In the genomic region with DNA sequence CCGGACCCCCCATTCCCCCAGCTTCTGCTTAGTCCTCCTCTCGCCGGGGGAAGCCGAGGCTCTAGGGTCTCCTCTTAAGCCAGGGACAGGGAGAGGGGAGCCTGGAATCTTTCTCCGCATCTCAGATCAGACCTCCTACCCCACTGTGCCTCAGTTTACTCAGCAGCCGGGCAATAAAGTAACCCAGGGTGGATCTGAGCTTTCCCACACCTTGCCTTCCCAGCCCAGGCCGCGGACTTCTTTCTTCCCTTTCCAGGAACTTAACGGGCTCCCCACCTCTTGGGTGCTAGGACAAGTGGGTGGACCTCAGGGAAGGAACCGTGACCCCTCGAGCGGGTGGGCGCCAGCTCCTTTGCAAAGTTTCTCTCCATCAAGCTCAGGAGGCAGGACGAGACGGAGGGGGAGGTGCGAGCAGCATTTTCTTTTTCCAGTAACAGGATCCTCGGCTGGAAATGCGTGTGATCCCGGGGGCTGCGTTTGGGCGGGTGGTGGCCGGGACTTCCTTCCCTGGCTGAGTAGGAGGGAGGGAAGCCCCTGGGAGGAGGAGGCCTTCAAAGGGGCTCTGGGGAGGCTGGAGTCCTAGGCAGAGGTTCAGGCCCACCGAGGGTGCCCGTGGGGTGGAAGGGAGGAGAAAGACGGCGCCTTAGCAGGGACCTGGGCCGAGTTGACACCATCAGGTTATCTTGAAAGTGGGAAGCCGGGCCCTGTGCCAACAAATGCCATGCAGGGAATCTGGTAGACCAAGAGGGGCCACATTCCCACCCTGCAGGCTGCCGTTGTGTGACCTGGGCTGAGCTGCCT, we compare ENCODE assay signal across 8 cellular contexts. TPM values are rescaled to one million over a fixed set of nuclear protein-coding genes. Genes with fewer than 3 reads are reported as not detected.
DNase-seq lines count a peak whose midpoint lies in the region; ATAC-seq, FAIRE-seq and TF ChIP-seq lines count a peak whose summit lies in the region.

No MANE protein-coding gene starts in this region.

- H3K36me3 ChIP-seq in kidney (ENCODE audit: control insufficient read depth in 1 of 2, insufficient read depth in 2 of 2, low read length in 2 of 2): peaks cover 0 to 3% of the 10 kb centered on the region in 2 donors
- H3K36me3 ChIP-seq in stomach smooth muscle (ENCODE audit: control insufficient read depth in 2 of 2, insufficient read depth in 2 of 2, low read length in 2 of 2): peaks cover 0 to 3% of the 10 kb centered on the region in 2 donors

- H3K4me3 ChIP-seq in LNCaP clone FGC (ENCODE audit: low read depth, low read length): peak overlapping the region; percentile 63
- peak overlapping the region; percentile 63 to 81 for H3K4me3 ChIP-seq in kidney (ENCODE audit: low read length in 2 of 2)
- peak overlapping the region; percentile 76 to 77 for H3K4me3 ChIP-seq in stomach smooth muscle (ENCODE audit: low read length in 2 of 2)

- peaks cover 42 to 44% of the 10 kb centered on the region in 2 donors for H3K4me1 ChIP-seq in kidney (ENCODE audit: control insufficient read depth in 1 of 2, insufficient read depth in 1 of 2, low read depth in 1 of 2, low read length in 2 of 2)
- H3K4me1 ChIP-seq in stomach smooth muscle (ENCODE audit: control insufficient read depth, insufficient read depth, low read length): peaks cover 64% of the 10 kb centered on the region

- no peak for TF ChIP-seq CTCF in LNCaP clone FGC (IDR thresholded peaks at IDR 0.05; ENCODE audit: control insufficient read depth, extremely low read depth, insufficient read depth)
- no peak for TF ChIP-seq CTCF in kidney (IDR thresholded peaks at IDR 0.05; ENCODE audit: borderline replicate concordance, extremely low read depth, insufficient read depth)

- FAIRE-seq in kidney (lab: Jason Lieb, UNC): no peak

- peak overlapping the region; percentile 70 to 71 for H3K27ac ChIP-seq in kidney (ENCODE audit: low read depth in 2 of 2, low read length in 2 of 2)
- peak overlapping the region; percentile 58 for H3K27ac ChIP-seq in stomach smooth muscle (ENCODE audit: low read length)

- H3K9ac ChIP-seq in kidney (ENCODE audit: low read length in 2 of 2) (peak overlapping the region; percentile 81 to 91), stomach smooth muscle (ENCODE audit: low read length in 2 of 2) (peak overlapping the region; percentile 58 to 77)

- no peaks in the 10 kb centered on the region for H3K27me3 ChIP-seq in stomach smooth muscle (ENCODE audit: control insufficient read depth in 1 of 2, insufficient read depth in 2 of 2, low read length in 2 of 2)

- H3K9me3 ChIP-seq in kidney (ENCODE audit: control insufficient read depth in 1 of 2, low read length in 2 of 2): no peaks in the 10 kb centered on the region
- no peaks in the 10 kb centered on the region for H3K9me3 ChIP-seq in stomach smooth muscle (ENCODE audit: control insufficient read depth in 2 of 2, low read length in 2 of 2)

- DNase-seq in LNCaP clone FGC (ENCODE audit: low read depth) (no peak), astrocyte of the hippocampus (ENCODE audit: low read depth, low spot score) (peak; percentile 50), kidney (peak; percentile 83), foreskin melanocyte (no peak)
- no peak for DNase-seq in stimulated activated CD4-positive, alpha-beta T cell treated with anti-CD3 and anti-CD28 coated beads, Interleukin-4, amount 100 ng/mL, for 4 hours
- no peak for DNase-seq in activated naive CD4-positive, alpha-beta T cell (lab: John Stamatoyannopoulos, UW)

- no peak for ATAC-seq in GM21367 (IDR thresholded peaks at IDR 0.05; ENCODE audit: unreplicated experiment)

- intact Hi-C loops in kidney (cut with DNase I): no loop called here

RNA-seq across cellular contexts. Expression of a gene that starts 0.8 kb away (rescaled TPM):
- total RNA-seq in kidney: 105 TPM
- 33.8 TPM for polyA plus RNA-seq in kidney (ENCODE audit: insufficient read depth, low read depth, low replicate concordance)

Comparison
In these comparisons a context has a peak if more than half of its experiments do, and no peak if none do; other contexts are left out.
1. DNase-seq: peak in astrocyte of the hippocampus (single experiment) and kidney (single experiment); none in LNCaP clone FGC (single experiment), stimulated activated CD4-positive, alpha-beta T cell treated with anti-CD3 and anti-CD28 coated beads, Interleukin-4, amount 100 ng/mL, for 4 hours (0 of 2), foreskin melanocyte (single experiment) and activated naive CD4-positive, alpha-beta T cell (0 of 4).
2. Peak in every context shown above with its lines, with median percentiles within 50 percentile points of each other: H3K4me3 ChIP-seq.